1 cellular context compared by ENCODE assay signal in the genomic region with DNA sequence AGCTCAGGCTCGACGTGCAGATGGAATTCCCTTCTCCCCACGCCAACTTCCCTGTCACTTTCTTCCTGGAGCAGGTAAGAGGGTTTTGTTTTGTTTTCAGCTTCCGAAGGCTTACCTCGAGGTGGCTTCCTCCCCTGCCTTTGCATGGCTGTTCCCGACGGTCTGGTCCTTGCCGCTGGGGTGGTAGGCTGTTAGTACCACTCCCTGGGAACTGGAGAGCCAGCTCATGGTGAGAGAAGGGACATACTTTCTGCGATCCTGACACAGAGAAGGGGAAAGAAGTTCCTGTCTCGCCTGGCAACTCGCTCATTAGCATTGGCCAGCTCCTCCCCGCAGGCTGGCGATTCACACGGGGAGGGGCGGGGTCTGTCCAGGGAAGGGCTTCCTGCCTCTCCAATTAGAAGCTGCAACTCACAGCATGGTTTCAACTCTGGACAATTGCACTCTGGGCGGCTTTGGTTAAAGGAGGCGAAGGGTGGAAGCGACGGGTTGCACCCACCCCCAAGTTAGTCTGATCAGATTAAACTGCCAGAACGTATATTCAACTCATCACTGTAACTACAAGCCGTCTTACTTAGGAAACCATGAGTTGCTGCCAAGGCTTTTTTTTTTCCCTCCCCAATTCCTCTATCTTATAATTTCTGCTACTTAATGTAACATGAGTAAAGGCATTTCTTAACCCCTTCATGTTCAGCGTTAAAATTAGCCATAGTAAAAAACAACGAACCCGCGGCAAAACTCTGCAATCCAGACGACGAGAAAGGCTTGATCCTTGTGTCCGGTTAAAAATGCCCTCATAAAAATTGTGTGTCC.
TF ChIP-seq lines count a peak whose summit lies in the region.

A gene with protein sequence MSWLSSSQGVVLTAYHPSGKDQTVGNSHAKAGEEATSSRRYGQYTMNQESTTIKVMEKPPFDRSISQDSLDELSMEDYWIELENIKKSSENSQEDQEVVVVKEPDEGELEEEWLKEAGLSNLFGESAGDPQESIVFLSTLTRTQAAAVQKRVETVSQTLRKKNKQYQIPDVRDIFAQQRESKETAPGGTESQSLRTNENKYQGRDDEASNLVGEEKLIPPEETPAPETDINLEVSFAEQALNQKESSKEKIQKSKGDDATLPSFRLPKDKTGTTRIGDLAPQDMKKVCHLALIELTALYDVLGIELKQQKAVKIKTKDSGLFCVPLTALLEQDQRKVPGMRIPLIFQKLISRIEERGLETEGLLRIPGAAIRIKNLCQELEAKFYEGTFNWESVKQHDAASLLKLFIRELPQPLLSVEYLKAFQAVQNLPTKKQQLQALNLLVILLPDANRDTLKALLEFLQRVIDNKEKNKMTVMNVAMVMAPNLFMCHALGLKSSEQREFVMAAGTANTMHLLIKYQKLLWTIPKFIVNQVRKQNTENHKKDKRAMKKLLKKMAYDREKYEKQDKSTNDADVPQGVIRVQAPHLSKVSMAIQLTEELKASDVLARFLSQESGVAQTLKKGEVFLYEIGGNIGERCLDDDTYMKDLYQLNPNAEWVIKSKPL (minus strand): TSS at position 269 of the 813 bp plus-strand sequence. CDS start 41 bp downstream, at position 228.

TF ChIP-seq in SK-N-SH treated with all-trans-retinoic acid at 6 μM for 48 hours, 23 proteins besides CTCF, POLR2A, EP300 and RAD21 (continued from another document):
- TF ChIP-seq, protein P1, sequence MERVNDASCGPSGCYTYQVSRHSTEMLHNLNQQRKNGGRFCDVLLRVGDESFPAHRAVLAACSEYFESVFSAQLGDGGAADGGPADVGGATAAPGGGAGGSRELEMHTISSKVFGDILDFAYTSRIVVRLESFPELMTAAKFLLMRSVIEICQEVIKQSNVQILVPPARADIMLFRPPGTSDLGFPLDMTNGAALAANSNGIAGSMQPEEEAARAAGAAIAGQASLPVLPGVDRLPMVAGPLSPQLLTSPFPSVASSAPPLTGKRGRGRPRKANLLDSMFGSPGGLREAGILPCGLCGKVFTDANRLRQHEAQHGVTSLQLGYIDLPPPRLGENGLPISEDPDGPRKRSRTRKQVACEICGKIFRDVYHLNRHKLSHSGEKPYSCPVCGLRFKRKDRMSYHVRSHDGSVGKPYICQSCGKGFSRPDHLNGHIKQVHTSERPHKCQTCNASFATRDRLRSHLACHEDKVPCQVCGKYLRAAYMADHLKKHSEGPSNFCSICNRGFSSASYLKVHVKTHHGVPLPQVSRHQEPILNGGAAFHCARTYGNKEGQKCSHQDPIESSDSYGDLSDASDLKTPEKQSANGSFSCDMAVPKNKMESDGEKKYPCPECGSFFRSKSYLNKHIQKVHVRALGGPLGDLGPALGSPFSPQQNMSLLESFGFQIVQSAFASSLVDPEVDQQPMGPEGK (CRISPR knock-in tag; IDR thresholded peaks at IDR 0.05; ENCODE audit: borderline replicate concordance) = no peak
- TF ChIP-seq ISL1 (CRISPR knock-in tag; IDR thresholded peaks at IDR 0.05) = no peak
- no peak for TF ChIP-seq TCF4 (CRISPR knock-in tag; IDR thresholded peaks at IDR 0.05; ENCODE audit: borderline replicate concordance)
- TF ChIP-seq ZC3H10 (CRISPR knock-in tag; IDR thresholded peaks at IDR 0.05) = no peak
- TF ChIP-seq ZFP30 (CRISPR knock-in tag; IDR thresholded peaks at IDR 0.05) = no peak
- TF ChIP-seq, protein P2, sequence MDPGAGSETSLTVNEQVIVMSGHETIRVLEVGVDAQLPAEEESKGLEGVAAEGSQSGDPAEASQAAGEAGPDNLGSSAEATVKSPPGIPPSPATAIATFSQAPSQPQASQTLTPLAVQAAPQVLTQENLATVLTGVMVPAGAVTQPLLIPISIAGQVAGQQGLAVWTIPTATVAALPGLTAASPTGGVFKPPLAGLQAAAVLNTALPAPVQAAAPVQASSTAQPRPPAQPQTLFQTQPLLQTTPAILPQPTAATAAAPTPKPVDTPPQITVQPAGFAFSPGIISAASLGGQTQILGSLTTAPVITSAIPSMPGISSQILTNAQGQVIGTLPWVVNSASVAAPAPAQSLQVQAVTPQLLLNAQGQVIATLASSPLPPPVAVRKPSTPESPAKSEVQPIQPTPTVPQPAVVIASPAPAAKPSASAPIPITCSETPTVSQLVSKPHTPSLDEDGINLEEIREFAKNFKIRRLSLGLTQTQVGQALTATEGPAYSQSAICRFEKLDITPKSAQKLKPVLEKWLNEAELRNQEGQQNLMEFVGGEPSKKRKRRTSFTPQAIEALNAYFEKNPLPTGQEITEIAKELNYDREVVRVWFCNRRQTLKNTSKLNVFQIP (CRISPR knock-in tag; IDR thresholded peaks at IDR 0.05; ENCODE audit: borderline replicate concordance, low read depth) = no peak
- no peak for TF ChIP-seq ZNF8 (CRISPR knock-in tag; IDR thresholded peaks at IDR 0.05)
- no peak for TF ChIP-seq ARNTL (CRISPR knock-in tag; IDR thresholded peaks at IDR 0.05; ENCODE audit: borderline replicate concordance, low read depth)
- TF ChIP-seq ZNF565 (CRISPR knock-in tag; conservative IDR thresholded peaks at IDR 0.05; ENCODE audit: low read depth) = no peak
TF ChIP-seq in SK-N-SH treated with all-trans-retinoic acid at 6 μM for 48 hours: peak in this region for 0.
